34 cellular contexts compared by ENCODE assay signal in the genomic region with DNA sequence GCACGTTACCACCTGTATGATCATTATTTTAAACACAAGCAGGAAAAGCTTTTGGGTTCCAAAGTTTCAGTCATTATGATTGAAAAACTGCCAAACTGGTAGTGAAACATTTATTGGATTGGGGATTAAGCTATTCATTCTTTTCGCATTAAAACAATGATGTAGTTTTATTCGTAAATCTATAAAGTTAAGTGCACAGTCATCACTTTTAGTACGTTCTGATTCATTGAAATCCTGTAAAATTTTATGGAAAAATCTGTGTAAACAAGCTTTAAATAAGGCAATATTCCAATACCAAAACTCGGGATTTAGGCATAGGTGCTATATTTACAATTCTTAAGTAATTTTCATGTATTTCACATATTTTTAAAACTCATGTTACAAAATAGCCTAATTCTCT.
"Had no signal": no experiment of that assay in that cellular context is flagged by ENCODE, and none has a peak within 500 bp of the region (broad histone marks: within the 10 kb centered on the region; RNA-seq: fewer than 3 reads in every experiment).

No MANE protein-coding gene starts in this region.

- H3K36me3 Mint-ChIP-seq: activated CD8-positive, alpha-beta memory T cell treated with anti-CD3 and anti-CD28 coated beads, Interleukin-2, amount 10 ng/mL, durations not matched to agents 7 days and 5 days; activated naive CD4-positive, alpha-beta T cell treated with anti-CD3 and anti-CD28 coated beads, Interleukin-2, amount 50 U/mL, for 72 hours; activated naive CD8-positive, alpha-beta T cell treated with anti-CD3 and anti-CD28 coated beads for 36 hours had no signal

- ATAC-seq: activated CD8-positive, alpha-beta memory T cell treated with anti-CD3 and anti-CD28 coated beads, Interleukin-2, amount 10 ng/mL, durations not matched to agents 7 days and 5 days; activated CD8-positive, alpha-beta T cell treated with anti-CD3 and anti-CD28 coated beads, Interleukin-2, amount 10 ng/mL, durations not matched to agents 7 days and 5 days; activated naive CD4-positive, alpha-beta T cell treated with anti-CD3 and anti-CD28 coated beads, Interleukin-2, amount 50 U/mL, for 72 hours; body of pancreas had no signal

- H3K36me3 ChIP-seq: adrenal gland, brain microvascular endothelial cell, breast epithelium had no signal

- H3K4me3 Mint-ChIP-seq: activated B cell treated with CpG ODN at 0.5 μM for 24 hours; activated CD4-positive, alpha-beta memory T cell treated with anti-CD3 and anti-CD28 coated beads, Interleukin-2, amount 10 ng/mL, durations not matched to agents 7 days and 5 days; activated CD4-positive, alpha-beta T cell treated with anti-CD3 and anti-CD28 coated beads, Interleukin-2, amount 10 ng/mL, durations not matched to agents 7 days and 5 days; activated CD8-positive, alpha-beta memory T cell treated with anti-CD3 and anti-CD28 coated beads, Interleukin-2, amount 10 ng/mL, durations not matched to agents 7 days and 5 days; activated CD8-positive, alpha-beta T cell treated with anti-CD3 and anti-CD28 coated beads, Interleukin-2, amount 10 ng/mL, durations not matched to agents 7 days and 5 days; activated naive CD4-positive, alpha-beta T cell treated with anti-CD3 and anti-CD28 coated beads for 36 hours; activated naive CD8-positive, alpha-beta T cell treated with anti-CD3 and anti-CD28 coated beads for 36 hours; activated T-cell treated with anti-CD3 and anti-CD28 coated beads, Interleukin-2, amount 50 U/mL, for 24 hours; T-helper 1 cell treated with Interleukin-12 subunit alpha and Interleukin-12 subunit beta and Interleukin-4 antibody, amounts not matched to agents 30 μg/mL and 1 μg/mL, for 36 hours; T-helper 2 cell treated with Interferon-gamma antibody and Interleukin-4, amounts not matched to agents 5 μg/mL and 100 μg/mL, for 36 hours had no signal

- H3K9me3 Mint-ChIP-seq: activated B cell treated with CpG ODN at 0.5 μM for 24 hours; activated CD4-positive, alpha-beta memory T cell treated with anti-CD3 and anti-CD28 coated beads, Interleukin-2, amount 10 ng/mL, durations not matched to agents 7 days and 5 days; activated CD4-positive, alpha-beta T cell treated with anti-CD3 and anti-CD28 coated beads, Interleukin-2, amount 10 ng/mL, durations not matched to agents 7 days and 5 days; activated T-cell treated with anti-CD3 and anti-CD28 coated beads, Interleukin-2, amount 50 U/mL, for 24 hours; T-helper 1 cell treated with Interleukin-12 subunit alpha and Interleukin-12 subunit beta and Interleukin-4 antibody, amounts not matched to agents 30 μg/mL and 1 μg/mL, for 36 hours; T-helper 2 cell treated with Interferon-gamma antibody and Interleukin-4, amounts not matched to agents 5 μg/mL and 100 μg/mL, for 36 hours had no signal

- H3K4me1 ChIP-seq: body of pancreas, breast epithelium had no signal

- H3K4me3 ChIP-seq: adrenal gland, body of pancreas, breast epithelium had no signal

- DNase-seq: activated B cell treated with CpG ODN at 0.5 μM for 24 hours; activated CD4-positive, alpha-beta memory T cell treated with anti-CD3 and anti-CD28 coated beads, Interleukin-2, amount 10 ng/mL, durations not matched to agents 7 days and 5 days; activated CD4-positive, alpha-beta T cell treated with anti-CD3 and anti-CD28 coated beads for 4 hours; activated CD4-positive, alpha-beta T cell treated with anti-CD3 and anti-CD28 coated beads, Interleukin-2, amount 10 ng/mL, durations not matched to agents 7 days and 5 days; activated CD4-positive, alpha-beta T cell treated with anti-CD3 and anti-CD28 coated beads, Interleukin-2, amount 50 U/mL, for 48 hours; activated CD4-positive, CD25-positive, alpha-beta regulatory T cell treated with anti-CD3 and anti-CD28 coated beads, Interleukin-2, amount 50 U/mL, for 72 hours; activated CD8-positive, alpha-beta memory T cell treated with anti-CD3 and anti-CD28 coated beads for 24 hours; activated CD8-positive, alpha-beta memory T cell treated with anti-CD3 and anti-CD28 coated beads, Interleukin-2, amount 10 ng/mL, durations not matched to agents 7 days and 5 days; activated CD8-positive, alpha-beta memory T cell treated with anti-CD3 and anti-CD28 coated beads, Interleukin-2, amount 50 U/mL, for 48 hours; activated CD8-positive, alpha-beta T cell treated with anti-CD3 and anti-CD28 coated beads, Interleukin-2, amount 10 ng/mL, durations not matched to agents 7 days and 5 days; activated effector memory CD4-positive, alpha-beta T cell treated with anti-CD3 and anti-CD28 coated beads, Interleukin-2, amount 50 U/mL, for 16 hours; activated gamma-delta T cell treated with Interleukin-2 at 50 U/mL for 16 hours; activated naive CD4-positive, alpha-beta T cell; activated naive CD4-positive, alpha-beta T cell treated with anti-CD3 and anti-CD28 coated beads for 36 hours; activated naive CD4-positive, alpha-beta T cell treated with anti-CD3 and anti-CD28 coated beads, Interleukin-2, amount 50 U/mL, for 16 hours; activated naive CD8-positive, alpha-beta T cell treated with anti-CD3 and anti-CD28 coated beads for 36 hours; activated T-cell treated with anti-CD3 and anti-CD28 coated beads, Interleukin-2, amount 50 U/mL, for 24 hours; activated T-cell treated with anti-CD3 and anti-CD28 coated beads, Interleukin-2, amount 50 U/mL, for 48 hours; adrenal gland; amniotic stem cell; aorta; body of pancreas; brain microvascular endothelial cell; central memory CD4-positive, alpha-beta T cell; T-helper 1 cell; T-helper 2 cell; T-helper 9 cell had no signal

- H3K27me3 Mint-ChIP-seq: activated B cell treated with CpG ODN at 0.5 μM for 24 hours; activated CD4-positive, alpha-beta memory T cell treated with anti-CD3 and anti-CD28 coated beads, Interleukin-2, amount 10 ng/mL, durations not matched to agents 7 days and 5 days; activated CD4-positive, alpha-beta T cell treated with anti-CD3 and anti-CD28 coated beads, Interleukin-2, amount 10 ng/mL, durations not matched to agents 7 days and 5 days; activated CD8-positive, alpha-beta memory T cell treated with anti-CD3 and anti-CD28 coated beads, Interleukin-2, amount 10 ng/mL, durations not matched to agents 7 days and 5 days; activated naive CD8-positive, alpha-beta T cell treated with anti-CD3 and anti-CD28 coated beads for 36 hours; activated T-cell treated with anti-CD3 and anti-CD28 coated beads, Interleukin-2, amount 50 U/mL, for 24 hours had no signal

- H3K9me3 ChIP-seq: adrenal gland, body of pancreas, breast epithelium had no signal

- FAIRE-seq: astrocyte, TTC549 had no signal

- H3K27ac Mint-ChIP-seq: activated B cell treated with CpG ODN at 0.5 μM for 24 hours; activated CD4-positive, alpha-beta memory T cell treated with anti-CD3 and anti-CD28 coated beads, Interleukin-2, amount 10 ng/mL, durations not matched to agents 7 days and 5 days; activated CD4-positive, alpha-beta T cell treated with anti-CD3 and anti-CD28 coated beads, Interleukin-2, amount 10 ng/mL, durations not matched to agents 7 days and 5 days; activated CD8-positive, alpha-beta memory T cell treated with anti-CD3 and anti-CD28 coated beads, Interleukin-2, amount 10 ng/mL, durations not matched to agents 7 days and 5 days; activated CD8-positive, alpha-beta T cell treated with anti-CD3 and anti-CD28 coated beads, Interleukin-2, amount 10 ng/mL, durations not matched to agents 7 days and 5 days; activated naive CD4-positive, alpha-beta T cell treated with anti-CD3 and anti-CD28 coated beads for 36 hours; activated naive CD4-positive, alpha-beta T cell treated with anti-CD3 and anti-CD28 coated beads, Interleukin-2, amount 50 U/mL, for 72 hours; activated naive CD8-positive, alpha-beta T cell treated with anti-CD3 and anti-CD28 coated beads for 36 hours; activated T-cell treated with anti-CD3 and anti-CD28 coated beads, Interleukin-2, amount 50 U/mL, for 24 hours; T-helper 1 cell treated with Interleukin-12 subunit alpha and Interleukin-12 subunit beta and Interleukin-4 antibody, amounts not matched to agents 30 μg/mL and 1 μg/mL, for 36 hours; T-helper 2 cell treated with Interferon-gamma antibody and Interleukin-4, amounts not matched to agents 5 μg/mL and 100 μg/mL, for 36 hours had no signal

- H3K27me3 ChIP-seq: adrenal gland, body of pancreas, brain microvascular endothelial cell, breast epithelium had no signal

- H3K4me1 Mint-ChIP-seq: activated B cell treated with CpG ODN at 0.5 μM for 24 hours; activated CD4-positive, alpha-beta memory T cell treated with anti-CD3 and anti-CD28 coated beads, Interleukin-2, amount 10 ng/mL, durations not matched to agents 7 days and 5 days; activated CD4-positive, alpha-beta T cell treated with anti-CD3 and anti-CD28 coated beads, Interleukin-2, amount 10 ng/mL, durations not matched to agents 7 days and 5 days; activated CD8-positive, alpha-beta memory T cell treated with anti-CD3 and anti-CD28 coated beads, Interleukin-2, amount 10 ng/mL, durations not matched to agents 7 days and 5 days; activated naive CD8-positive, alpha-beta T cell treated with anti-CD3 and anti-CD28 coated beads for 36 hours had no signal

- H3K27ac ChIP-seq: adrenal gland, body of pancreas, brain microvascular endothelial cell, breast epithelium, VCaP had no signal
